Comparison of ENCODE assay signal across 1 cellular context in the genomic region with DNA sequence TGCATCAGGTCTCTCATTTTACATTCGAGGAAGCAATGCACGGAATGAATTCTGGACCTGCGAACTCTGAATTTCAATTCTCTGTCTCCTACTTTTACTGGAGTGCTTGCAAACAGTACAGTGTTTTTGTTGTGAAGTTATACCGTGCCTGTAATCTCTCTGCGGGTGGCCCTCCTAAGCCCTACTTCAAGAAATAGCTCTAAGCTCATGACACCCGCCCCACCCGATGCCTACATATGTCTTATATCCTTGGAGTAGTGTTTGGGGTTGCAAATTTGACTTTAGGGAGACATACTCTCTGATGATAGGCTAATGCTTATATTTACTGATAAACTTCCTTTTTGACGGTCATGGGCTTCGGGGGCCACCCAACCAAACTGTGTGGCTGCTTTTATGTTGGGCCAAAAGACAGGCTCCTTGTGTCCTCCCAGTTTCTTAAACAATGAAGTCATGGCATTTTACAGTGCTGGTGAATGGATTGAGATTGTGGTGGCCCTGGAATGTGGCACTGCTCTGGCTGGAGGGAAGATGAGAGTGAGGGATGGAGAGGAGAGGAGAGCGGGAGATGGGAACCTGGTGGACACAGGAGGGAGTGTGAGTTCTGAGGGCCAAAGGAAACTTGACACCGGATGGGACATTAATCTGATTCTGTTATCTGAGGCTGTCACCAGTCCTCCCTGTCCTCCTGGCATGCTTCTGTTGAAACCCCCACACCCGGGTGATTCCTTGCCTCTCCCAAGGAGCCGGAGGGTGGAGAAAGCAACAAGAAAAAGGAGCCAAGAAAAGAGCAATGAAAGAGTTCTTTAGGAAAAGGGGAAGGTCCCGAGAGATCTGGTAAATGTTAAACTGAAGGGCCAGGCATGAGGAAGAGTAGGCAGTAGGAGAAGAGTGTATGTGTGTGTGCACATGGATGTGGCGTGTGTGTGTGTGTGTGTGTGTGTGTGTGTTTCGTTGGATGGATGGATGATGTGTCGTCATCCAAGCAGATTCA.
TF ChIP-seq lines count a peak whose summit lies in the region.

No MANE protein-coding gene starts in this region.

TF ChIP-seq in HEK293, 187 proteins besides CTCF, POLR2A, EP300 and RAD21 (continued from another document and continues in another):
- TF ChIP-seq ZNF585B (tag by site-specific recombination; IDR thresholded peaks at IDR 0.05): 0 out of 2 replicates have a peak, but pooled peaks have one; percentile 17
- TF ChIP-seq, protein P1, sequence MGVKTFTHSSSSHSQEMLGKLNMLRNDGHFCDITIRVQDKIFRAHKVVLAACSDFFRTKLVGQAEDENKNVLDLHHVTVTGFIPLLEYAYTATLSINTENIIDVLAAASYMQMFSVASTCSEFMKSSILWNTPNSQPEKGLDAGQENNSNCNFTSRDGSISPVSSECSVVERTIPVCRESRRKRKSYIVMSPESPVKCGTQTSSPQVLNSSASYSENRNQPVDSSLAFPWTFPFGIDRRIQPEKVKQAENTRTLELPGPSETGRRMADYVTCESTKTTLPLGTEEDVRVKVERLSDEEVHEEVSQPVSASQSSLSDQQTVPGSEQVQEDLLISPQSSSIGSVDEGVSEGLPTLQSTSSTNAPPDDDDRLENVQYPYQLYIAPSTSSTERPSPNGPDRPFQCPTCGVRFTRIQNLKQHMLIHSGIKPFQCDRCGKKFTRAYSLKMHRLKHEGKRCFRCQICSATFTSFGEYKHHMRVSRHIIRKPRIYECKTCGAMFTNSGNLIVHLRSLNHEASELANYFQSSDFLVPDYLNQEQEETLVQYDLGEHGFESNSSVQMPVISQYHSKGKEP (tag by site-specific recombination; IDR thresholded peaks at IDR 0.05): 0 out of 2 replicates have a peak, but pooled peaks have one; percentile 4
- no peak for TF ChIP-seq HOXD13 (CRISPR knock-in tag; IDR thresholded peaks at IDR 0.05; ENCODE audit: borderline replicate concordance)
- TF ChIP-seq ZNF473 (tag by site-specific recombination; IDR thresholded peaks at IDR 0.05): no peak
- TF ChIP-seq, protein P2, sequence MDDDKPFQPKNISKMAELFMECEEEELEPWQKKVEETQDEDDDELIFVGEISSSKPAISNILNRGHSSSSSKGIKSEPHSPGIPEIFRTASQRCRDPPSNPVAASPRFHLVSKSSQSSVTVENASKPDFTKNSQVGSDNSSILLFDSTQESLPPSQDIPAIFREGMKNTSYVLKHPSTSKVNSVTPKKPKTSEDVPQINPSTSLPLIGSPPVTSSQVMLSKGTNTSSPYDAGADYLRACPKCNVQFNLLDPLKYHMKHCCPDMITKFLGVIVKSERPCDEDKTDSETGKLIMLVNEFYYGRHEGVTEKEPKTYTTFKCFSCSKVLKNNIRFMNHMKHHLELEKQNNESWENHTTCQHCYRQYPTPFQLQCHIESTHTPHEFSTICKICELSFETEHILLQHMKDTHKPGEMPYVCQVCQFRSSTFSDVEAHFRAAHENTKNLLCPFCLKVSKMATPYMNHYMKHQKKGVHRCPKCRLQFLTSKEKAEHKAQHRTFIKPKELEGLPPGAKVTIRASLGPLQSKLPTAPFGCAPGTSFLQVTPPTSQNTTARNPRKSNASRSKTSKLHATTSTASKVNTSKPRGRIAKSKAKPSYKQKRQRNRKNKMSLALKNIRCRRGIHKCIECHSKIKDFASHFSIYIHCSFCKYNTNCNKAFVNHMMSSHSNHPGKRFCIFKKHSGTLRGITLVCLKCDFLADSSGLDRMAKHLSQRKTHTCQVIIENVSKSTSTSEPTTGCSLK (tag by site-specific recombination; IDR thresholded peaks at IDR 0.05): no peak
- no peak for TF ChIP-seq ZNF610 (tag by site-specific recombination; IDR thresholded peaks at IDR 0.05; ENCODE audit: borderline replicate concordance)
- TF ChIP-seq ZFP37 (tag by site-specific recombination; IDR thresholded peaks at IDR 0.05): 0 out of 2 replicates have a peak, but pooled peaks have one; percentile 19
- no peak for TF ChIP-seq ZNF354C (tag by site-specific recombination; IDR thresholded peaks at IDR 0.05; ENCODE audit: borderline replicate concordance, low read depth)
- no peak for TF ChIP-seq OVOL3 (tag by site-specific recombination; IDR thresholded peaks at IDR 0.05)
- TF ChIP-seq, protein P3, sequence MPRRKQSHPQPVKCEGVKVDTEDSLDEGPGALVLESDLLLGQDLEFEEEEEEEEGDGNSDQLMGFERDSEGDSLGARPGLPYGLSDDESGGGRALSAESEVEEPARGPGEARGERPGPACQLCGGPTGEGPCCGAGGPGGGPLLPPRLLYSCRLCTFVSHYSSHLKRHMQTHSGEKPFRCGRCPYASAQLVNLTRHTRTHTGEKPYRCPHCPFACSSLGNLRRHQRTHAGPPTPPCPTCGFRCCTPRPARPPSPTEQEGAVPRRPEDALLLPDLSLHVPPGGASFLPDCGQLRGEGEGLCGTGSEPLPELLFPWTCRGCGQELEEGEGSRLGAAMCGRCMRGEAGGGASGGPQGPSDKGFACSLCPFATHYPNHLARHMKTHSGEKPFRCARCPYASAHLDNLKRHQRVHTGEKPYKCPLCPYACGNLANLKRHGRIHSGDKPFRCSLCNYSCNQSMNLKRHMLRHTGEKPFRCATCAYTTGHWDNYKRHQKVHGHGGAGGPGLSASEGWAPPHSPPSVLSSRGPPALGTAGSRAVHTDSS (tag by site-specific recombination; IDR thresholded peaks at IDR 0.05): no peak
- TF ChIP-seq ZNF658 (tag by site-specific recombination; IDR thresholded peaks at IDR 0.05): no peak
- no peak for TF ChIP-seq ZNF664 (tag by site-specific recombination; IDR thresholded peaks at IDR 0.05)
- no peak for TF ChIP-seq ZNF747 (tag by site-specific recombination; IDR thresholded peaks at IDR 0.05)
- no peak for TF ChIP-seq ZFP41 (tag by site-specific recombination; IDR thresholded peaks at IDR 0.05; ENCODE audit: borderline replicate concordance)
- TF ChIP-seq ZNF776 (tag by site-specific recombination; IDR thresholded peaks at IDR 0.05; ENCODE audit: borderline replicate concordance): no peak
- no peak for TF ChIP-seq ZNF274 (IDR thresholded peaks at IDR 0.05; ENCODE audit: low read length)
- no peak for TF ChIP-seq ZNF274 (tag by site-specific recombination; IDR thresholded peaks at IDR 0.05; ENCODE audit: borderline replicate concordance)
- TF ChIP-seq, protein P4, sequence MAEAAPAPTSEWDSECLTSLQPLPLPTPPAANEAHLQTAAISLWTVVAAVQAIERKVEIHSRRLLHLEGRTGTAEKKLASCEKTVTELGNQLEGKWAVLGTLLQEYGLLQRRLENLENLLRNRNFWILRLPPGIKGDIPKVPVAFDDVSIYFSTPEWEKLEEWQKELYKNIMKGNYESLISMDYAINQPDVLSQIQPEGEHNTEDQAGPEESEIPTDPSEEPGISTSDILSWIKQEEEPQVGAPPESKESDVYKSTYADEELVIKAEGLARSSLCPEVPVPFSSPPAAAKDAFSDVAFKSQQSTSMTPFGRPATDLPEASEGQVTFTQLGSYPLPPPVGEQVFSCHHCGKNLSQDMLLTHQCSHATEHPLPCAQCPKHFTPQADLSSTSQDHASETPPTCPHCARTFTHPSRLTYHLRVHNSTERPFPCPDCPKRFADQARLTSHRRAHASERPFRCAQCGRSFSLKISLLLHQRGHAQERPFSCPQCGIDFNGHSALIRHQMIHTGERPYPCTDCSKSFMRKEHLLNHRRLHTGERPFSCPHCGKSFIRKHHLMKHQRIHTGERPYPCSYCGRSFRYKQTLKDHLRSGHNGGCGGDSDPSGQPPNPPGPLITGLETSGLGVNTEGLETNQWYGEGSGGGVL (tag by site-specific recombination; IDR thresholded peaks at IDR 0.05): peak; percentile 88
- TF ChIP-seq KLF16 (tag by site-specific recombination; IDR thresholded peaks at IDR 0.05): peak; percentile 22; the same call in 1 of the 2 replicates
- TF ChIP-seq YY2 (tag by site-specific recombination; IDR thresholded peaks at IDR 0.05): no peak
- TF ChIP-seq KLF1 (tag by site-specific recombination; IDR thresholded peaks at IDR 0.05): peak; percentile 35
- TF ChIP-seq ZNF501 (tag by site-specific recombination; IDR thresholded peaks at IDR 0.05): peak; percentile 44; the same call in 1 of the 2 replicates
- TF ChIP-seq ZNF433 (tag by site-specific recombination; IDR thresholded peaks at IDR 0.05; ENCODE audit: low read depth): no peak
- no peak for TF ChIP-seq ZNF416 (tag by site-specific recombination; IDR thresholded peaks at IDR 0.05)
- TF ChIP-seq, protein P5, sequence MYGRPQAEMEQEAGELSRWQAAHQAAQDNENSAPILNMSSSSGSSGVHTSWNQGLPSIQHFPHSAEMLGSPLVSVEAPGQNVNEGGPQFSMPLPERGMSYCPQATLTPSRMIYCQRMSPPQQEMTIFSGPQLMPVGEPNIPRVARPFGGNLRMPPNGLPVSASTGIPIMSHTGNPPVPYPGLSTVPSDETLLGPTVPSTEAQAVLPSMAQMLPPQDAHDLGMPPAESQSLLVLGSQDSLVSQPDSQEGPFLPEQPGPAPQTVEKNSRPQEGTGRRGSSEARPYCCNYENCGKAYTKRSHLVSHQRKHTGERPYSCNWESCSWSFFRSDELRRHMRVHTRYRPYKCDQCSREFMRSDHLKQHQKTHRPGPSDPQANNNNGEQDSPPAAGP (tag by site-specific recombination; IDR thresholded peaks at IDR 0.05): peak; percentile 98
- TF ChIP-seq GLI2 (tag by site-specific recombination; IDR thresholded peaks at IDR 0.05; ENCODE audit: borderline replicate concordance, low read depth): no peak; the same call in 1 of the 2 replicates
- TF ChIP-seq ZNF202 (tag by site-specific recombination; IDR thresholded peaks at IDR 0.05; ENCODE audit: borderline replicate concordance): no peak
- peak; percentile 51 for TF ChIP-seq ZBTB8A (tag by site-specific recombination; IDR thresholded peaks at IDR 0.05)
- TF ChIP-seq ZNF335 (tag by site-specific recombination; conservative IDR thresholded peaks at IDR 0.05): peak; percentile 57; the same call in 1 of the 2 replicates
- TF ChIP-seq ZNF660 (tag by site-specific recombination; IDR thresholded peaks at IDR 0.05): no peak
- TF ChIP-seq, protein P6, sequence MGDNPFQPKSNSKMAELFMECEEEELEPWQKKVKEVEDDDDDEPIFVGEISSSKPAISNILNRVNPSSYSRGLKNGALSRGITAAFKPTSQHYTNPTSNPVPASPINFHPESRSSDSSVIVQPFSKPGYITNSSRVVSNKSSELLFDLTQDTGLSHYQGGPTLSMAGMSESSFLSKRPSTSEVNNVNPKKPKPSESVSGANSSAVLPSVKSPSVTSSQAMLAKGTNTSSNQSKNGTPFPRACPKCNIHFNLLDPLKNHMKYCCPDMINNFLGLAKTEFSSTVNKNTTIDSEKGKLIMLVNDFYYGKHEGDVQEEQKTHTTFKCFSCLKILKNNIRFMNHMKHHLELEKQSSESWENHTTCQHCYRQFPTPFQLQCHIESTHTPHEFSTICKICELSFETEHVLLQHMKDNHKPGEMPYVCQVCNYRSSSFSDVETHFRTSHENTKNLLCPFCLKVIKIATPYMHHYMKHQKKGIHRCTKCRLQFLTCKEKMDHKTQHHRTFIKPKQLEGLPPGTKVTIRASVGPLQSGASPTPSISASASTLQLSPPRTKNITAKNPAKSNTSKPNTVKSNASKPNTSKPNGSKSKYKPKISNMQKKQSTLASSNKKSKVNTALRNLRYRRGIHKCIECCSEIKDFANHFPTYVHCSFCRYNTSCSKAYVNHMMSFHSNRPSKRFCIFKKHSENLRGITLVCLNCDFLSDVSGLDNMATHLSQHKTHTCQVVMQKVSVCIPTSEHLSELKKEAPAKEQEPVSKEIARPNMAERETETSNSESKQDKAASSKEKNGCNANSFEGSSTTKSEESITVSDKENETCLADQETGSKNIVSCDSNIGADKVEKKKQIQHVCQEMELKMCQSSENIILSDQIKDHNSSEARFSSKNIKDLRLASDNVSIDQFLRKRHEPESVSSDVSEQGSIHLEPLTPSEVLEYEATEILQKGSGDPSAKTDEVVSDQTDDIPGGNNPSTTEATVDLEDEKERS (tag by site-specific recombination; IDR thresholded peaks at IDR 0.05): no peak
- TF ChIP-seq ZNF621 (tag by site-specific recombination; IDR thresholded peaks at IDR 0.05): no peak
- TF ChIP-seq ZNF548 (tag by site-specific recombination; IDR thresholded peaks at IDR 0.05): no peak
- TF ChIP-seq ZNF37A (tag by site-specific recombination; IDR thresholded peaks at IDR 0.05): no peak
- TF ChIP-seq SP7 (tag by site-specific recombination; IDR thresholded peaks at IDR 0.05): peak; percentile 72
- 0 out of 2 replicates have a peak, but pooled peaks have one; percentile 11 for TF ChIP-seq GLIS2 (tag by site-specific recombination; IDR thresholded peaks at IDR 0.05)
- no peak for TF ChIP-seq ZNF248 (tag by site-specific recombination; IDR thresholded peaks at IDR 0.05)
- TF ChIP-seq ZNF404 (tag by site-specific recombination; IDR thresholded peaks at IDR 0.05): no peak
- peak; percentile 78; the same call in 1 of the 2 replicates for TF ChIP-seq ZXDB (tag by site-specific recombination; IDR thresholded peaks at IDR 0.05)
- no peak for TF ChIP-seq ZNF670 (tag by site-specific recombination; IDR thresholded peaks at IDR 0.05; ENCODE audit: low read depth)
- peak; percentile 79 for TF ChIP-seq ZNF366 (tag by site-specific recombination; conservative IDR thresholded peaks at IDR 0.05)
- TF ChIP-seq ZNF24 (tag by site-specific recombination; IDR thresholded peaks at IDR 0.05): no peak; the same call in 1 of the 2 replicates
- TF ChIP-seq ZNF843 (tag by site-specific recombination; IDR thresholded peaks at IDR 0.05): peak; percentile 72
- TF ChIP-seq ZNF114 (tag by site-specific recombination; IDR thresholded peaks at IDR 0.05): no peak
- TF ChIP-seq KLF7 (tag by site-specific recombination; IDR thresholded peaks at IDR 0.05; ENCODE audit: borderline replicate concordance): peak; percentile 17; the same call in 1 of the 2 replicates
- no peak for TF ChIP-seq SCRT2 (tag by site-specific recombination; IDR thresholded peaks at IDR 0.05)
- TF ChIP-seq ZNF707 (tag by site-specific recombination; IDR thresholded peaks at IDR 0.05): no peak
- no peak for TF ChIP-seq ZNF514 (tag by site-specific recombination; IDR thresholded peaks at IDR 0.05)
- no peak for TF ChIP-seq ZNF221 (tag by site-specific recombination; IDR thresholded peaks at IDR 0.05; ENCODE audit: borderline replicate concordance)
- TF ChIP-seq, protein P7, sequence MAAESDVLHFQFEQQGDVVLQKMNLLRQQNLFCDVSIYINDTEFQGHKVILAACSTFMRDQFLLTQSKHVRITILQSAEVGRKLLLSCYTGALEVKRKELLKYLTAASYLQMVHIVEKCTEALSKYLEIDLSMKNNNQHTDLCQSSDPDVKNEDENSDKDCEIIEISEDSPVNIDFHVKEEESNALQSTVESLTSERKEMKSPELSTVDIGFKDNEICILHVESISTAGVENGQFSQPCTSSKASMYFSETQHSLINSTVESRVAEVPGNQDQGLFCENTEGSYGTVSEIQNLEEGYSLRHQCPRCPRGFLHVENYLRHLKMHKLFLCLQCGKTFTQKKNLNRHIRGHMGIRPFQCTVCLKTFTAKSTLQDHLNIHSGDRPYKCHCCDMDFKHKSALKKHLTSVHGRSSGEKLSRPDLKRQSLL (tag by site-specific recombination; IDR thresholded peaks at IDR 0.05): no peak
